In genomic region chr14:101070540-101071492, GRCh38 we compare ENCODE assay signal across 16 cellular contexts.
A peak's percentile ranks its signal among the peaks of the same experiment; 100 is the strongest.
DNase-seq lines count a peak whose midpoint lies in the region; ATAC-seq and TF ChIP-seq lines count a peak whose summit lies in the region.
"Had no signal": no experiment of that assay in that cellular context is flagged by ENCODE, and none has a peak within 500 bp of the region (broad histone marks: within the 10 kb centered on the region; RNA-seq: fewer than 3 reads in every experiment).

No MANE protein-coding gene starts in this region.

- H3K36me3 Mint-ChIP-seq in natural killer cell = no peaks in the 10 kb centered on the region
- no peaks in the 10 kb centered on the region for H3K36me3 Mint-ChIP-seq in natural killer cell treated with Interleukin-12 subunit alpha and Interleukin-12 subunit beta and Interleukin-15 and Interleukin-18, amount 100 ng/mL, for 72 hours

- H2BK120ac ChIP-seq in trophoblast cell (ENCODE audit: insufficient read depth, low read length, poor library complexity) = no peak overlapping the region

- peaks cover 0 to 9% of the 10 kb centered on the region in 2 donors for H3K27me3 Mint-ChIP-seq in natural killer cell (ENCODE audit: low read depth in 2 of 2)
- peaks cover 8 to 13% of the 10 kb centered on the region in 2 donors for H3K27me3 Mint-ChIP-seq in natural killer cell treated with Interleukin-12 subunit alpha and Interleukin-12 subunit beta and Interleukin-15 and Interleukin-18, amount 100 ng/mL, for 72 hours

- no peak overlapping the region for H4K8ac ChIP-seq in trophoblast cell (ENCODE audit: low read depth, low read length)

- no peak overlapping the region for H3K4me3 ChIP-seq in trophoblast cell (ENCODE audit: low read depth, low read length)
- H3K4me3 ChIP-seq: GM23338, prostate gland had no signal

- H2AK5ac ChIP-seq in trophoblast cell (ENCODE audit: low read length) = no peak overlapping the region

- H4K91ac ChIP-seq in trophoblast cell (ENCODE audit: low read depth, low read length) = peak overlapping the region; percentile 32

- H2BK5ac ChIP-seq in trophoblast cell (ENCODE audit: low read depth, low read length, poor library complexity) = no peak overlapping the region

- intact Hi-C loops in natural killer cell (cut with micrococcal nuclease) = no loop called here

- H3K9me3 ChIP-seq in trophoblast cell (ENCODE audit: insufficient read depth, low read depth, low read length) = peaks cover 11% of the 10 kb centered on the region
- H3K9me3 ChIP-seq: prostate gland had no signal

- WGBS in trophoblast cell (ENCODE audit: extremely low coverage, insufficient coverage, insufficient read length) = no CpG with 5 or more reads among the region's 16 CpGs

- H3K9me3 Mint-ChIP-seq in natural killer cell = no peaks in the 10 kb centered on the region
- no peaks in the 10 kb centered on the region for H3K9me3 Mint-ChIP-seq in natural killer cell treated with Interleukin-12 subunit alpha and Interleukin-12 subunit beta and Interleukin-15 and Interleukin-18, amount 100 ng/mL, for 72 hours
- H3K9me3 Mint-ChIP-seq: T-helper 2 cell treated with Interferon-gamma antibody and Interleukin-4, amounts not matched to agents 5 μg/mL and 100 μg/mL, for 36 hours had no signal

- H2AFZ ChIP-seq in trophoblast cell (ENCODE audit: insufficient read depth, low read length, poor library complexity) = no peak overlapping the region
- H2AFZ ChIP-seq: GM23338 had no signal

- ATAC-seq in natural killer cell = no peak
- no peak for ATAC-seq in natural killer cell treated with Interleukin-12 subunit alpha and Interleukin-12 subunit beta and Interleukin-15 and Interleukin-18, amount 100 ng/mL, for 72 hours
- ATAC-seq: foreskin keratinocyte, GM23338, left ventricle myocardium superior had no signal

- no peak overlapping the region for H3K23ac ChIP-seq in trophoblast cell (ENCODE audit: low read length)

- no peaks in the 10 kb centered on the region for H3K36me3 ChIP-seq in trophoblast cell (ENCODE audit: control insufficient read depth in 1 of 2, insufficient read depth in 2 of 2, low read length in 2 of 2)
- H3K36me3 ChIP-seq: prostate gland had no signal

- TF ChIP-seq CTCF in natural killer cell (IDR thresholded peaks at IDR 0.05) = no peak

- H3K9ac ChIP-seq in trophoblast cell (ENCODE audit: low read length) = no peak overlapping the region

- no peak overlapping the region for H3K27ac Mint-ChIP-seq in natural killer cell
- H3K27ac Mint-ChIP-seq in natural killer cell treated with Interleukin-12 subunit alpha and Interleukin-12 subunit beta and Interleukin-15 and Interleukin-18, amount 100 ng/mL, for 72 hours = no peak overlapping the region
- H3K27ac Mint-ChIP-seq: GM23338; T-helper 2 cell treated with Interferon-gamma antibody and Interleukin-4, amounts not matched to agents 5 μg/mL and 100 μg/mL, for 36 hours had no signal

- peaks cover 2% of the 10 kb centered on the region for H3K79me2 ChIP-seq in trophoblast cell (ENCODE audit: control insufficient read depth, insufficient read depth, low read length, poor library complexity)

- no peaks in the 10 kb centered on the region for H3K27me3 ChIP-seq in trophoblast cell (ENCODE audit: insufficient read depth, low read length)

- H3K4me1 ChIP-seq in trophoblast cell (ENCODE audit: control insufficient read depth in 1 of 2, insufficient read depth in 2 of 2, low read length in 2 of 2) = peaks cover 11% of the 10 kb centered on the region in 2 experiments
- H3K4me1 ChIP-seq: foreskin keratinocyte, prostate gland had no signal

- H3K4me3 Mint-ChIP-seq in natural killer cell = no peak overlapping the region
- no peak overlapping the region for H3K4me3 Mint-ChIP-seq in natural killer cell treated with Interleukin-12 subunit alpha and Interleukin-12 subunit beta and Interleukin-15 and Interleukin-18, amount 100 ng/mL, for 72 hours
- H3K4me3 Mint-ChIP-seq: GM23338; T-helper 2 cell treated with Interferon-gamma antibody and Interleukin-4, amounts not matched to agents 5 μg/mL and 100 μg/mL, for 36 hours had no signal

- H3K14ac ChIP-seq in trophoblast cell (ENCODE audit: low read length) = no peak overlapping the region

- DNase-seq in natural killer cell = peak; percentile 1
- DNase-seq in natural killer cell treated with Interleukin-12 subunit alpha and Interleukin-12 subunit beta and Interleukin-15 and Interleukin-18, amount 100 ng/mL, for 72 hours (ENCODE audit: low spot score) = no peak
- peak; percentile 38 for DNase-seq in ecto neural progenitor cell (ENCODE audit: low spot score)
- no peak for DNase-seq in trophoblast cell
- no peak for DNase-seq in NCI-H2227 treated with DMSO at 0.1 percent for 48 hours (lab: John Stamatoyannopoulos, UW)
- DNase-seq in COR-L47 (lab: John Stamatoyannopoulos, UW) = no peak
- DNase-seq in hippocampal formation (lab: John Stamatoyannopoulos, UW) = no peak
- DNase-seq in NCI-H345 (lab: John Stamatoyannopoulos, UW) = no peak
- DNase-seq: foreskin keratinocyte; GDM1; left ventricle myocardium superior; NCI-H187 treated with DMSO at 0.1 percent for 48 hours; stimulated activated naive CD4-positive, alpha-beta T cell treated with Interleukin-2 at 50 U/mL for 16 hours had no signal

- no peak overlapping the region for H3K4me2 ChIP-seq in trophoblast cell (ENCODE audit: low read length)
- H3K4me2 ChIP-seq: GM23338 had no signal

- H3K4me1 Mint-ChIP-seq in natural killer cell = peaks cover 0 to 15% of the 10 kb centered on the region in 2 donors
- peaks cover 0 to 7% of the 10 kb centered on the region in 2 donors for H3K4me1 Mint-ChIP-seq in natural killer cell treated with Interleukin-12 subunit alpha and Interleukin-12 subunit beta and Interleukin-15 and Interleukin-18, amount 100 ng/mL, for 72 hours (ENCODE audit: low read depth in 2 of 2)

- H4K12ac ChIP-seq in trophoblast cell (ENCODE audit: low read depth, low read length) = no peak overlapping the region

- peaks cover 6% of the 10 kb centered on the region for H3K79me1 ChIP-seq in trophoblast cell (ENCODE audit: low read length)

- H3K4ac ChIP-seq in trophoblast cell (ENCODE audit: low read depth, low read length) = no peak overlapping the region

- no peak overlapping the region for H3K18ac ChIP-seq in trophoblast cell (ENCODE audit: low read length)

- no peak overlapping the region for H2BK12ac ChIP-seq in trophoblast cell (ENCODE audit: low read length)

- H3K27ac ChIP-seq in trophoblast cell (ENCODE audit: low read depth, low read length) = no peak overlapping the region
- H3K27ac ChIP-seq: foreskin keratinocyte, prostate gland had no signal

Comparison
In these comparisons a context has a peak if more than half of its experiments do, and no peak if none do; other contexts are left out.
1. DNase-seq: peak in natural killer cell (single experiment) and ecto neural progenitor cell (single experiment); none in natural killer cell treated with Interleukin-12 subunit alpha and Interleukin-12 subunit beta and Interleukin-15 and Interleukin-18, amount 100 ng/mL, for 72 hours (single experiment), trophoblast cell (0 of 2), NCI-H2227 treated with DMSO at 0.1 percent for 48 hours (single experiment), COR-L47 (single experiment), hippocampal formation (0 of 2) and NCI-H345 (single experiment).